In genomic region chr6:141370438-141370837, GRCh38 we compare ENCODE assay signal across 17 cellular contexts.
A peak's percentile ranks its signal among the peaks of the same experiment; 100 is the strongest.
DNase-seq lines count a peak whose midpoint lies in the region; ATAC-seq, FAIRE-seq and TF ChIP-seq lines count a peak whose summit lies in the region.
"Had no signal": no experiment of that assay in that cellular context is flagged by ENCODE, and none has a peak within 500 bp of the region (broad histone marks: within the 10 kb centered on the region; RNA-seq: fewer than 3 reads in every experiment).

No MANE protein-coding gene starts in this region.

- TF ChIP-seq EP300 in A549 (IDR thresholded peaks at IDR 0.05) (no peak), K562 (IDR thresholded peaks at IDR 0.05; ENCODE audit: low read length) (no peak)

- H3K4me1 ChIP-seq in A549 (no peaks in the 10 kb centered on the region), IMR-90 (ENCODE audit: control insufficient read depth, insufficient read depth, low read length) (no peaks in the 10 kb centered on the region), K562 (replicated peaks in 1 of 2; ENCODE audit: control insufficient read depth in 2 of 2, insufficient read depth in 2 of 2, low read length in 2 of 2) (no peaks in the 10 kb centered on the region), small intestine (ENCODE audit: control insufficient read depth in 2 of 2, insufficient read depth in 1 of 2, low read depth in 1 of 2, low read length in 1 of 2) (no peaks in the 10 kb centered on the region)
- H3K4me1 ChIP-seq: HAP-1 had no signal

- no peak overlapping the region for H3K23ac ChIP-seq in IMR-90 (ENCODE audit: low read depth, low read length)

- no peak overlapping the region for H2BK15ac ChIP-seq in IMR-90 (ENCODE audit: low read depth, low read length)

- no peak overlapping the region for H3K4ac ChIP-seq in IMR-90 (ENCODE audit: low read depth, low read length)

- no peak overlapping the region for H2BK5ac ChIP-seq in IMR-90 (ENCODE audit: low read depth, low read length, poor library complexity, severe bottlenecking)

- H3K27ac ChIP-seq in A549: no peak overlapping the region
- H3K27ac ChIP-seq in IMR-90 (ENCODE audit: insufficient read depth, low read length): no peak overlapping the region
- no peak overlapping the region for H3K27ac ChIP-seq in K562 (ENCODE audit: extremely low read depth, low read depth, low read length)
- H3K27ac ChIP-seq in small intestine (ENCODE audit: low read depth in 1 of 2, low read length in 1 of 2): no peak overlapping the region

- H2BK20ac ChIP-seq in IMR-90 (ENCODE audit: low read depth, low read length): no peak overlapping the region

- H4K20me1 ChIP-seq in IMR-90 (ENCODE audit: insufficient read depth, low read length) (no peaks in the 10 kb centered on the region), K562 (replicated peaks; ENCODE audit: control insufficient read depth, insufficient read depth, low read length) (no peaks in the 10 kb centered on the region)

- H3K56ac ChIP-seq in IMR-90 (ENCODE audit: extremely low read depth, insufficient read depth, low read length): no peak overlapping the region

- DNase-seq in A549 (ENCODE audit: low read depth in 1 of 2, low spot score in 1 of 2) (no peak), IMR-90 (no peak), K562 (ENCODE audit: extremely low read depth in 1 of 4, low spot score in 3 of 4) (no peak), small intestine (no peak), 8988T (no peak), NCI-H345 (lab: John Stamatoyannopoulos, UW) (no peak)
- DNase-seq: C1 segment of cervical spinal cord; Calu3; CD4-positive, alpha-beta memory T cell; COR-L47; DMS79 treated with DMSO at 0.1 percent for 48 hours; HFFc6 had no signal

- CTCF ChIA-PET in A549 (lab: Yijun Ruan, JAX) (no interaction called here), IMR-90 (lab: Yijun Ruan, JAX) (no interaction called here), K562 (lab: Yijun Ruan, JAX; ENCODE audit: low intra/inter-chr PET ratio) (no interaction called here)

- H3K27me3 ChIP-seq in IMR-90 (ENCODE audit: control insufficient read depth, insufficient read depth, low read length) (no peaks in the 10 kb centered on the region), K562 (ENCODE audit: control insufficient read depth in 2 of 2, insufficient read depth in 2 of 2, low read length in 2 of 2) (no peaks in the 10 kb centered on the region), small intestine (ENCODE audit: control insufficient read depth in 2 of 2, insufficient read depth in 2 of 2, low read length in 2 of 2) (no peaks in the 10 kb centered on the region)

- H3K36me3 ChIP-seq in IMR-90 (ENCODE audit: control insufficient read depth, insufficient read depth, low read length) (no peaks in the 10 kb centered on the region), K562 (ENCODE audit: control insufficient read depth, insufficient read depth, low read length) (no peaks in the 10 kb centered on the region), small intestine (ENCODE audit: control insufficient read depth in 2 of 2, insufficient read depth in 2 of 2, low read length in 2 of 2) (no peaks in the 10 kb centered on the region)
- H3K36me3 ChIP-seq: HAP-1 had no signal

- no peak overlapping the region for H2AK9ac ChIP-seq in IMR-90 (replicated peaks; ENCODE audit: low read depth, low read length, poor library complexity)

- H3K4me3 ChIP-seq in A549 (no peak overlapping the region), IMR-90 (ENCODE audit: insufficient read depth, low read depth, low read length) (no peak overlapping the region), K562 (no peak overlapping the region), small intestine (ENCODE audit: low read depth in 1 of 2, low read length in 2 of 2) (no peak overlapping the region)
- H3K4me3 ChIP-seq: GM23338, HAP-1 had no signal

- 46% methylated on average over 2 of the region's 2 CpGs for WGBS in A549 (ENCODE audit: missing lambda C conversion rate)
- WGBS in IMR-90 (ENCODE audit: extremely low coverage in 2 of 2, insufficient read length in 1 of 2), 2 experiments: no CpG with 5 or more reads among the region's 2 CpGs
- WGBS in K562 (ENCODE audit: insufficient coverage, low coverage, missing lambda C conversion rate): 0% methylated on average over 2 of the region's 2 CpGs
- WGBS in small intestine, 3 donors: 79 to 92% (median 90%) methylated on average over 2 of the region's 2 CpGs

- BruUV-seq in IMR-90 (replicated peaks; lab: Mats Ljungman, UMichigan): no TSS peak
- BruUV-seq in K562 (replicated peaks; lab: Mats Ljungman, UMichigan): no TSS peak

- H3K79me2 ChIP-seq in K562 (ENCODE audit: control insufficient read depth, insufficient read depth, low read length): no peaks in the 10 kb centered on the region

- TF ChIP-seq RAD21 in A549 (conservative IDR thresholded peaks at IDR 0.05 in 1 of 2, IDR thresholded peaks at IDR 0.05 in 1 of 2) (no peak), IMR-90 (IDR thresholded peaks at IDR 0.05; ENCODE audit: low read length) (no peak), K562 (CRISPR knock-in tag; conservative IDR thresholded peaks at IDR 0.05 in 1 of 2, IDR thresholded peaks at IDR 0.05 in 1 of 2) (no peak)

- H3K9me3 ChIP-seq in A549 (0 out of 3 replicates have a peak, but pooled peaks cover 2% of the 10 kb centered on the region), IMR-90 (ENCODE audit: control insufficient read depth, insufficient read depth, low read length) (no peaks in the 10 kb centered on the region), K562 (replicated peaks; ENCODE audit: control insufficient read depth, insufficient read depth, low read depth, low read length) (peaks cover 2% of the 10 kb centered on the region; the same call in 1 of the 2 replicates), small intestine (ENCODE audit: control insufficient read depth, low read depth) (no peaks in the 10 kb centered on the region)
- H3K9me3 ChIP-seq: HAP-1 had no signal

- FAIRE-seq in A549 (lab: Jason Lieb, UNC) (no peak), K562 (lab: Jason Lieb, UNC) (no peak), small intestine (lab: Jason Lieb, UNC) (peak; percentile 23)
- FAIRE-seq: GM12892, GM19239 had no signal

- H3K79me1 ChIP-seq in IMR-90 (ENCODE audit: low read depth in 1 of 2, low read length in 2 of 2): no peaks in the 10 kb centered on the region

- H3K18ac ChIP-seq in IMR-90 (ENCODE audit: low read depth, low read length): no peak overlapping the region

- H4K5ac ChIP-seq in IMR-90 (ENCODE audit: low read depth, low read length): no peak overlapping the region

- no peaks in the 10 kb centered on the region for H3K9me1 ChIP-seq in IMR-90 (ENCODE audit: insufficient read depth, low read length)
- H3K9me1 ChIP-seq in K562 (ENCODE audit: control insufficient read depth, insufficient read depth, low read length): no peaks in the 10 kb centered on the region

- H2BK120ac ChIP-seq in IMR-90 (ENCODE audit: low read depth, low read length): no peak overlapping the region

- H2AK5ac ChIP-seq in IMR-90 (ENCODE audit: low read depth, low read length): no peak overlapping the region

- dilution Hi-C loops in IMR-90 (cut with HindIII; ENCODE audit: low sequenced_read_pairs, unreplicated experiment): no loop called here

- TF ChIP-seq POLR2A in A549 (IDR thresholded peaks at IDR 0.05; ENCODE audit: low read length) (no peak), IMR-90 (IDR thresholded peaks at IDR 0.05; ENCODE audit: low read depth, low read length) (no peak), K562 (conservative IDR thresholded peaks at IDR 0.05) (no peak)

- H2AFZ ChIP-seq in IMR-90 (replicated peaks; ENCODE audit: low read length, poor library complexity): no peak overlapping the region
- no peak overlapping the region for H2AFZ ChIP-seq in K562 (ENCODE audit: low read depth, low read length)
- H2AFZ ChIP-seq: GM23338 had no signal

- ATAC-seq in A549 (no peak), IMR-90 (ENCODE audit: low read depth) (no peak), K562 (no peak), SK-N-SH treated with all-trans-retinoic acid at 6 μM for 48 hours (no peak)
- ATAC-seq: GM23338 had no signal

- no peak overlapping the region for H3K4me2 ChIP-seq in A549
- no peak overlapping the region for H3K4me2 ChIP-seq in IMR-90 (ENCODE audit: low read depth, low read length)
- no peak overlapping the region for H3K4me2 ChIP-seq in K562 (ENCODE audit: insufficient read depth, low read length)
- H3K4me2 ChIP-seq: GM23338 had no signal

- H4K91ac ChIP-seq in IMR-90 (ENCODE audit: insufficient read depth, low read depth, low read length): no peak overlapping the region

- intact Hi-C loops in IMR-90 (cut with micrococcal nuclease) (no loop called here), K562 (cut with micrococcal nuclease) (no loop called here)

- no peak overlapping the region for H4K8ac ChIP-seq in IMR-90 (ENCODE audit: low read depth in 2 of 2, low read length in 2 of 2)

- no peak overlapping the region for H3K9ac ChIP-seq in IMR-90 (ENCODE audit: low read depth, low read length)
- H3K9ac ChIP-seq in K562 (ENCODE audit: insufficient read depth in 1 of 2, low read depth in 2 of 2, low read length in 2 of 2): no peak overlapping the region

- TF ChIP-seq CTCF in A549 (IDR thresholded peaks at IDR 0.05) (no peak), IMR-90 (conservative IDR thresholded peaks at IDR 0.05; ENCODE audit: low read depth, low read length) (no peak), K562 (IDR thresholded peaks at IDR 0.05 in 2 of 3, conservative IDR thresholded peaks at IDR 0.05 in 1 of 3; ENCODE audit: insufficient read depth in 2 of 3, low read depth in 1 of 3, low read length in 3 of 3) (no peak)

- no peak overlapping the region for H3K14ac ChIP-seq in IMR-90 (replicated peaks; ENCODE audit: low read depth, low read length)

- in situ Hi-C loops in IMR-90 (cut with MboI; ENCODE audit: low sequenced_read_pairs) (no loop called here), K562 (cut with MboI) (no loop called here)

- POLR2A ChIA-PET in A549 (lab: Yijun Ruan, JAX): no interaction called here
- POLR2A ChIA-PET in IMR-90 (lab: Charles Lee; ENCODE audit: unreplicated experiment): no interaction called here
- POLR2A ChIA-PET in K562 (lab: Yijun Ruan, JAX): no interaction called here

TF ChIP-seq in IMR-90, 13 proteins besides CTCF, POLR2A, EP300 and RAD21:
- TF ChIP-seq RFX5 (IDR thresholded peaks at IDR 0.05; ENCODE audit: low read depth, low read length) (no peak), MAFK (IDR thresholded peaks at IDR 0.05; ENCODE audit: low read depth, low read length) (peak; percentile 50)
TF ChIP-seq in IMR-90: peak in this region for 1.

TF ChIP-seq in K562, 482 proteins besides CTCF, POLR2A, EP300 and RAD21 (continues in another document):
- TF ChIP-seq ZNF316 (IDR thresholded peaks at IDR 0.05): peak; percentile 69
- no peak for TF ChIP-seq FOXJ3 (CRISPR knock-in tag; IDR thresholded peaks at IDR 0.05)
- TF ChIP-seq ZNF76 (CRISPR knock-in tag; IDR thresholded peaks at IDR 0.05; ENCODE audit: borderline replicate concordance): no peak
- no peak for TF ChIP-seq BDP1 (IDR thresholded peaks at IDR 0.05; ENCODE audit: insufficient read depth, insufficient read length)

TF ChIP-seq in SK-N-SH treated with all-trans-retinoic acid at 6 μM for 48 hours, 23 proteins besides CTCF, POLR2A, EP300 and RAD21 (continues in another document):
- TF ChIP-seq CSDC2 (CRISPR knock-in tag; IDR thresholded peaks at IDR 0.05): no peak
- no peak for TF ChIP-seq BACH2 (CRISPR knock-in tag; IDR thresholded peaks at IDR 0.05; ENCODE audit: borderline replicate concordance)

Comparison
In these comparisons a context has a peak if more than half of its experiments do, and no peak if none do; other contexts are left out.
1. Of the 35 proteins assayed by ChIP-seq in both K562 and A549: peak only in K562: none; only in A549: MAFK; in both: none; in neither: 34.